Comparison of ENCODE assay signal across 13 cellular contexts in genomic region chr7:121083138-121083789, GRCh38.
DNase-seq lines count a peak whose midpoint lies in the region; ATAC-seq, FAIRE-seq and TF ChIP-seq lines count a peak whose summit lies in the region.
"Had no signal": no experiment of that assay in that cellular context is flagged by ENCODE, and none has a peak within 500 bp of the region (broad histone marks: within the 10 kb centered on the region; RNA-seq: fewer than 3 reads in every experiment).

No MANE protein-coding gene starts in this region.

- peaks cover 2% of the 10 kb centered on the region for H3K79me2 ChIP-seq in keratinocyte (ENCODE audit: control insufficient read depth, insufficient read depth, low read length)

- H3K9me1 ChIP-seq in keratinocyte (ENCODE audit: control insufficient read depth, extremely low read depth, insufficient read depth, low read length): no peaks in the 10 kb centered on the region

- ATAC-seq in A549 (peak in 1 of 2 experiments; percentile 25; a peak in 2 of 6 replicates), HG02678 (IDR thresholded peaks at IDR 0.05; ENCODE audit: unreplicated experiment) (no peak)
- ATAC-seq: activated T-helper 17 cell treated with anti-CD3 and anti-CD28 coated beads, Interleukin-2, amount 50 U/mL, for 72 hours had no signal

- CTCF ChIA-PET in A549 (lab: Yijun Ruan, JAX): interaction anchor here (2.2 to 3.6 kb wide), 5 partner anchors 10 to 291 kb away, joined by 7 to 26 read pairs (median 12); partner anchors contain the start of gene CPED1

- POLR2A ChIA-PET in A549 (lab: Yijun Ruan, JAX): interaction anchor here (1.1 kb wide), 1 partner anchor 133 kb away, joined by 3 read pairs; the partner anchor contains the start of gene ING3

- WGBS in A549 (ENCODE audit: missing lambda C conversion rate): 27% methylated on average over 4 of the region's 4 CpGs

- dilution Hi-C loops in keratinocyte (cut with MboI; ENCODE audit: extremely low pct_ligation_motif_present, low sequenced_read_pairs): no loop called here

- TF ChIP-seq CTCF in A549 (IDR thresholded peaks at IDR 0.05) (no peak), keratinocyte (optimal IDR thresholded peaks at IDR 0.05 in 1 of 3, IDR thresholded peaks at IDR 0.05 in 1 of 3, conservative IDR thresholded peaks at IDR 0.05 in 1 of 3; ENCODE audit: extremely low read depth in 1 of 3, insufficient read depth in 2 of 3, low read length in 3 of 3) (no peak)

- FAIRE-seq in A549 (lab: Jason Lieb, UNC) (no peak), keratinocyte (lab: Jason Lieb, UNC) (peak; percentile 92)

- no peaks in the 10 kb centered on the region for H3K36me3 ChIP-seq in keratinocyte (ENCODE audit: control insufficient read depth in 2 of 2, extremely low read depth in 1 of 2, insufficient read depth in 2 of 2, low read length in 2 of 2)
- H3K36me3 ChIP-seq: suprapubic skin, WERI-Rb-1 had no signal

- no peak for TF ChIP-seq POLR2A in A549 (IDR thresholded peaks at IDR 0.05; ENCODE audit: low read length)

- H3K4me3 ChIP-seq in A549: no peak overlapping the region
- H3K4me3 ChIP-seq in keratinocyte (ENCODE audit: control insufficient read depth in 2 of 3, extremely low read depth in 1 of 3, insufficient read depth in 2 of 3, low read depth in 1 of 3, low read length in 3 of 3): peak overlapping the region in 1 of 3 experiments; percentile 10
- H3K4me3 ChIP-seq: suprapubic skin had no signal

- no peaks in the 10 kb centered on the region for H3K9me3 ChIP-seq in A549
- H3K9me3 ChIP-seq in keratinocyte (ENCODE audit: control insufficient read depth, low read depth, low read length): no peaks in the 10 kb centered on the region
- H3K9me3 ChIP-seq: suprapubic skin had no signal

- H3K4me1 ChIP-seq in A549 (peaks cover 9% of the 10 kb centered on the region; the same call in 2 of the 3 replicates), keratinocyte (ENCODE audit: control insufficient read depth, extremely low read depth, insufficient read depth, low read length) (peaks cover 44% of the 10 kb centered on the region)
- H3K4me1 ChIP-seq: suprapubic skin had no signal

- DNase-seq in A549 (ENCODE audit: low read depth in 1 of 2, low spot score in 1 of 2) (no peak), HS-27A (ENCODE audit: low read depth) (peak; percentile 41), astrocyte of the hippocampus (ENCODE audit: low read depth, low spot score) (peak; percentile 49), keratinocyte (ENCODE audit: low read depth, low spot score) (no peak), HuH-7 (ENCODE audit: low spot score) (no peak), hypothalamus (lab: John Stamatoyannopoulos, UW) (no peak)
- DNase-seq in activated CD4-positive, alpha-beta T cell treated with anti-CD3 and anti-CD28 coated beads for 48 hours: no peak
- DNase-seq: NCI-H2029; stimulated activated CD4-positive, alpha-beta T cell treated with anti-CD3 and anti-CD28 coated beads, Interleukin-4, amount 100 ng/mL, for 1 hour; WERI-Rb-1 had no signal

- TF ChIP-seq RAD21 in A549 (conservative IDR thresholded peaks at IDR 0.05 in 1 of 2, IDR thresholded peaks at IDR 0.05 in 1 of 2): no peak

- H4K20me1 ChIP-seq in keratinocyte (ENCODE audit: control insufficient read depth, extremely low read depth, insufficient read depth, low read length): no peaks in the 10 kb centered on the region

- H3K27ac ChIP-seq in A549: no peak overlapping the region
- peak overlapping the region; percentile 73 for H3K27ac ChIP-seq in keratinocyte (ENCODE audit: control insufficient read depth, insufficient read depth, low read length)
- H3K27ac ChIP-seq: suprapubic skin, WERI-Rb-1 had no signal

- H3K4me2 ChIP-seq in A549 (0 out of 3 replicates have a peak overlapping the region, but pooled peaks have one; percentile 15), keratinocyte (ENCODE audit: control insufficient read depth, extremely low read depth, insufficient read depth, low read depth, low read length) (peak overlapping the region; percentile 68)

- peak overlapping the region; percentile 82 for H2AFZ ChIP-seq in keratinocyte (ENCODE audit: control insufficient read depth, low read length)

- no peak for TF ChIP-seq EP300 in A549 (IDR thresholded peaks at IDR 0.05)

- no peaks in the 10 kb centered on the region for H3K27me3 ChIP-seq in keratinocyte (ENCODE audit: control insufficient read depth, extremely low read depth, insufficient read depth, low read length)
- H3K27me3 ChIP-seq: suprapubic skin had no signal

- H3K9ac ChIP-seq in keratinocyte (ENCODE audit: control insufficient read depth, extremely low read depth, insufficient read depth, low read length): no peak overlapping the region

TF ChIP-seq in A549, 52 proteins besides CTCF, POLR2A, EP300 and RAD21:
- TF ChIP-seq MAFK (IDR thresholded peaks at IDR 0.05; ENCODE audit: partially characterized antibody) (no peak), EHF (CRISPR knock-in tag; IDR thresholded peaks at IDR 0.05) (no peak), HOXB13 (CRISPR knock-in tag; IDR thresholded peaks at IDR 0.05; ENCODE audit: low read depth) (no peak), EHMT2 (IDR thresholded peaks at IDR 0.05; ENCODE audit: low read depth) (no peak), JUNB (IDR thresholded peaks at IDR 0.05) (no peak), RCOR1 (IDR thresholded peaks at IDR 0.05; ENCODE audit: low read depth, low read length) (no peak), E2F6 (IDR thresholded peaks at IDR 0.05; ENCODE audit: borderline replicate concordance, low read depth) (no peak)

Comparison
In these comparisons a context has a peak if more than half of its experiments do, and no peak if none do; other contexts are left out.
1. DNase-seq: peak in HS-27A (single experiment) and astrocyte of the hippocampus (single experiment); none in A549 (0 of 2), keratinocyte (single experiment), HuH-7 (single experiment), hypothalamus (0 of 51) and activated CD4-positive, alpha-beta T cell treated with anti-CD3 and anti-CD28 coated beads for 48 hours (single experiment).